In genomic region chr14:35400707-35401421, GRCh38 we compare ENCODE assay signal across 8 cellular contexts. TPM values are rescaled to one million over a fixed set of nuclear protein-coding genes. Genes with fewer than 3 reads are reported as not detected.
A peak's percentile ranks its signal among the peaks of the same experiment; 100 is the strongest.
DNase-seq lines count a peak whose midpoint lies in the region; ATAC-seq and TF ChIP-seq lines count a peak whose summit lies in the region.

No MANE protein-coding gene starts in this region.

- TF ChIP-seq RAD21 in Ishikawa (IDR thresholded peaks at IDR 0.05; ENCODE audit: low read depth) = no peak

- TF ChIP-seq EP300 in Ishikawa (IDR thresholded peaks at IDR 0.05; ENCODE audit: borderline replicate concordance) = no peak

- ATAC-seq in HG02973 (IDR thresholded peaks at IDR 0.05; ENCODE audit: unreplicated experiment) = no peak
- ATAC-seq in GM18861 (IDR thresholded peaks at IDR 0.05; ENCODE audit: unreplicated experiment) = no peak

- no peaks in the 10 kb centered on the region for H3K27me3 Mint-ChIP-seq in activated T-cell treated with anti-CD3 and anti-CD28 coated beads, Interleukin-2, amount 50 U/mL, for 24 hours
- H3K27me3 Mint-ChIP-seq in immature natural killer cell (ENCODE audit: low read depth in 3 of 3) = peaks cover 46 to 64% (median 58%) of the 10 kb centered on the region in 3 donors

- H3K9me3 Mint-ChIP-seq in activated T-cell treated with anti-CD3 and anti-CD28 coated beads, Interleukin-2, amount 50 U/mL, for 24 hours = no peaks in the 10 kb centered on the region
- peaks cover 0 to 2% (median 0%) of the 10 kb centered on the region in 6 donors for H3K9me3 Mint-ChIP-seq in immature natural killer cell

- H3K4me1 Mint-ChIP-seq in activated T-cell treated with anti-CD3 and anti-CD28 coated beads, Interleukin-2, amount 50 U/mL, for 24 hours (ENCODE audit: low read depth) = peaks cover 64% of the 10 kb centered on the region
- peaks cover 53% of the 10 kb centered on the region in 2 donors for H3K4me1 Mint-ChIP-seq in immature natural killer cell

- peak overlapping the region; percentile 99 for H3K4me3 Mint-ChIP-seq in activated T-cell treated with anti-CD3 and anti-CD28 coated beads, Interleukin-2, amount 50 U/mL, for 24 hours
- peak overlapping the region; percentile 93 to 96 (median 93) for H3K4me3 Mint-ChIP-seq in immature natural killer cell

- DNase-seq in activated T-cell treated with anti-CD3 and anti-CD28 coated beads, Interleukin-2, amount 50 U/mL, for 24 hours = peak; percentile 72
- DNase-seq in immature natural killer cell (peak; percentile 41 to 43 (median 41)), NCI-H446 (lab: John Stamatoyannopoulos, UW) (no peak), mucosa of gallbladder (ENCODE audit: low spot score) (no peak)
- peak; percentile 72 for DNase-seq in stimulated activated CD8-positive, alpha-beta memory T cell treated with anti-CD3 and anti-CD28 coated beads, Interleukin-4, amount 100 ng/mL, for 48 hours

- peak overlapping the region; percentile 100 for H3K27ac Mint-ChIP-seq in activated T-cell treated with anti-CD3 and anti-CD28 coated beads, Interleukin-2, amount 50 U/mL, for 24 hours
- peak overlapping the region; percentile 96 to 99 (median 99) for H3K27ac Mint-ChIP-seq in immature natural killer cell

- H3K36me3 Mint-ChIP-seq in activated T-cell treated with anti-CD3 and anti-CD28 coated beads, Interleukin-2, amount 50 U/mL, for 24 hours (ENCODE audit: low read depth) = peaks cover 53% of the 10 kb centered on the region
- peaks cover 27 to 47% (median 33%) of the 10 kb centered on the region in 3 donors for H3K36me3 Mint-ChIP-seq in immature natural killer cell

TF ChIP-seq in Ishikawa, 13 proteins besides CTCF, POLR2A, EP300 and RAD21:
- TF ChIP-seq MAX (IDR thresholded peaks at IDR 0.05) = no peak
- TF ChIP-seq ZBTB7A (IDR thresholded peaks at IDR 0.05; ENCODE audit: low read depth) = no peak
- peak; percentile 23; the same call in 1 of the 2 replicates for TF ChIP-seq TCF12 (IDR thresholded peaks at IDR 0.05; ENCODE audit: low read depth)
- TF ChIP-seq NFIC (IDR thresholded peaks at IDR 0.05) = no peak
- peak; percentile 76 for TF ChIP-seq CEBPB (IDR thresholded peaks at IDR 0.05)
- TF ChIP-seq TAF1 (IDR thresholded peaks at IDR 0.05; ENCODE audit: low read depth) = no peak
- TF ChIP-seq EGR1 (IDR thresholded peaks at IDR 0.05) = peak; percentile 55; the same call in 1 of the 2 replicates
TF ChIP-seq in Ishikawa: peak in this region for 3.

RNA-seq across cellular contexts. Expression of gene NFKBIA, which starts 3.7 kb away (rescaled TPM):
- polyA plus RNA-seq in immature natural killer cell = 100 to 1,000 TPM; 339 to 579 (median 435) TPM
- total RNA-seq in mucosa of gallbladder = 74.8 TPM

Comparison
In these comparisons a context has a peak if more than half of its experiments do, and no peak if none do; other contexts are left out.
1. DNase-seq: peak in activated T-cell treated with anti-CD3 and anti-CD28 coated beads, Interleukin-2, amount 50 U/mL, for 24 hours (single experiment), immature natural killer cell (3 of 3) and stimulated activated CD8-positive, alpha-beta memory T cell treated with anti-CD3 and anti-CD28 coated beads, Interleukin-4, amount 100 ng/mL, for 48 hours (single experiment); none in NCI-H446 (0 of 2) and mucosa of gallbladder (single experiment).